21 cellular contexts compared by ENCODE assay signal in genomic region chr5:123483446-123484077, GRCh38.
"Had no signal": no experiment of that assay in that cellular context is flagged by ENCODE, and none has a peak within 500 bp of the region (broad histone marks: within the 10 kb centered on the region; RNA-seq: fewer than 3 reads in every experiment).

No MANE protein-coding gene starts in this region.

- H3K36me3 ChIP-seq: esophagus squamous epithelium, heart right ventricle, pancreas, stomach, thyroid gland had no signal

- H3K4me3 ChIP-seq: esophagus squamous epithelium, heart right ventricle, pancreas, stomach, thyroid gland had no signal

- H3K36me3 Mint-ChIP-seq: natural killer cell; stimulated activated effector memory CD8-positive, alpha-beta T cell treated with anti-CD3 and anti-CD28 coated beads, Interleukin-12 subunit alpha, Interleukin-12 subunit beta, amount 100 ng/mL, for 72 hours; type B pancreatic cell had no signal

- H3K9me3 Mint-ChIP-seq: effector memory CD8-positive, alpha-beta T cell; natural killer cell; stimulated activated effector memory CD8-positive, alpha-beta T cell treated with anti-CD3 and anti-CD28 coated beads, Interleukin-12 subunit alpha, Interleukin-12 subunit beta, amount 100 ng/mL, for 72 hours; type B pancreatic cell had no signal

- FAIRE-seq: pancreas had no signal

- H3K4me1 Mint-ChIP-seq: natural killer cell; stimulated activated effector memory CD8-positive, alpha-beta T cell treated with anti-CD3 and anti-CD28 coated beads, Interleukin-12 subunit alpha, Interleukin-12 subunit beta, amount 100 ng/mL, for 72 hours had no signal

- ATAC-seq: effector memory CD8-positive, alpha-beta T cell; heart right ventricle; natural killer cell; pancreas; sciatic nerve; stimulated activated effector memory CD8-positive, alpha-beta T cell treated with anti-CD3 and anti-CD28 coated beads, Interleukin-12 subunit alpha, Interleukin-12 subunit beta, amount 100 ng/mL, for 72 hours had no signal

- H3K27me3 ChIP-seq: esophagus squamous epithelium, heart right ventricle, pancreas, stomach, thyroid gland had no signal

- H3K27ac ChIP-seq: esophagus squamous epithelium, heart right ventricle, pancreas, stomach, thyroid gland had no signal

- H3K27ac Mint-ChIP-seq: effector memory CD8-positive, alpha-beta T cell; natural killer cell; progenitor cell of endocrine pancreas; stimulated activated effector memory CD8-positive, alpha-beta T cell treated with anti-CD3 and anti-CD28 coated beads, Interleukin-12 subunit alpha, Interleukin-12 subunit beta, amount 100 ng/mL, for 72 hours; type B pancreatic cell had no signal

- DNase-seq: central memory CD4-positive, alpha-beta T cell; cortex of kidney; effector memory CD8-positive, alpha-beta T cell; erythroblast; esophagus squamous epithelium; foreskin melanocyte; glutamatergic neuron; heart right ventricle; hippocampal formation; natural killer cell; occipital lobe; pancreas; stimulated activated CD4-positive, alpha-beta T cell treated with anti-CD3 and anti-CD28 coated beads, Interleukin-2, amount 100 ng/mL, for 24 hours; stimulated activated CD4-positive, alpha-beta T cell treated with anti-CD3 and anti-CD28 coated beads, Interleukin-4, amount 100 ng/mL, for 24 hours; stimulated activated naive CD4-positive, alpha-beta T cell treated with Interleukin-2 at 50 U/mL for 16 hours; stomach; thyroid gland had no signal

- H3K9me3 ChIP-seq: esophagus squamous epithelium, heart right ventricle, pancreas, stomach, thyroid gland had no signal

- H3K4me1 ChIP-seq: heart right ventricle, thyroid gland had no signal

- H3K4me3 Mint-ChIP-seq: effector memory CD8-positive, alpha-beta T cell; natural killer cell; stimulated activated effector memory CD8-positive, alpha-beta T cell treated with anti-CD3 and anti-CD28 coated beads, Interleukin-12 subunit alpha, Interleukin-12 subunit beta, amount 100 ng/mL, for 72 hours; type B pancreatic cell had no signal
